ENCODE assay signal across 8 cellular contexts in the genomic region with DNA sequence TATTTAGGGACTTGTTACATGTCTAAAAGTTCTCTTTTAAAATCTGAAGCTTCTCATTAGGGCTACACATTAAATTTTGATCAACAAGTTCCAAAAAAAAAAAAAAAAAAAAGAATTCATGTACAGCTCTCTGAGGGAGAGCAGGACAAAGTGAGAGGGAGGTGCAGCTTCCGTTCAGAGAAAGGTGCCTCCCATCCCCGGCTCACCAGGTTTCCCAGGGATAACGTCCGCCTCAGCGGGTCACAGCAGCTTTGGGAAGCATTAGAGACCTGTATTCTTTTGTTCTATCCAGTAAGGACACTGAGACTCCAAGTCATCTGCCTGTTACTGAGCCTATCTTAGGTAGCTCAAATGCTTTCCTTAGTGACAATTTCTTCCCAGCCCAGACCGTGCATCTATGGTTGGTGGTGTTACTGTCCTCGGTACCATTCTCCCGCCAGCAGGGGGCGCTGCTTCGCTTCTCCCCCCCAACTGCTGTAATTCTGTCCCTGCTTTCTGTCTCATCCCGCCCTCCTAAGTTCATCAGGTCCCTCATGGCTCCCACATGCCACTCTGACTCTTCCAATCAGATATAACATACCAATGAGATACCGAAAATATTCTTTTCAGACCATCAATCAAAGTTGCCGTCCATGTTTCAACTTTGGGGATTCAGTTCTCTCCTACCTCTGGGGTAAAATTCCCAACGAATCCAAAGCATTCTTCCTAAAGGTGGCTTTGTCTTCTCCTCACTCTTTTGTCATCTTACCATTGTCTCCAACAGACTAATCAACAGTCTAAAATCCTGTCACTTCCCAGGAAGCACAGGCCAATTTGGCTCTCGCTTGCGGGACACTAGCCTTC.
DNase-seq lines count a peak whose midpoint lies in the region; ATAC-seq and TF ChIP-seq lines count a peak whose summit lies in the region.

No MANE protein-coding gene starts in this region.

- no peak overlapping the region for H2BK120ac ChIP-seq in trophoblast cell (ENCODE audit: insufficient read depth, low read length, poor library complexity)

- peak; percentile 80 for TF ChIP-seq CTCF in AG09319 (IDR thresholded peaks at IDR 0.05; ENCODE audit: low read depth, low read length)
- TF ChIP-seq CTCF in lower leg skin (IDR thresholded peaks at IDR 0.05), result no peak

- peak; percentile 87 for ATAC-seq in GM18511 (IDR thresholded peaks at IDR 0.05; ENCODE audit: unreplicated experiment)
- peak; percentile 92 for ATAC-seq in HG02885 (IDR thresholded peaks at IDR 0.05; ENCODE audit: poor library complexity, unreplicated experiment)

- H3K4me2 ChIP-seq in trophoblast cell (ENCODE audit: low read length), result no peak overlapping the region

- no peaks in the 10 kb centered on the region for H3K36me3 ChIP-seq in trophoblast cell (ENCODE audit: control insufficient read depth in 1 of 2, insufficient read depth in 2 of 2, low read length in 2 of 2)

- no peak overlapping the region for H4K12ac ChIP-seq in trophoblast cell (ENCODE audit: low read depth, low read length)

- H3K4me1 ChIP-seq in trophoblast cell (ENCODE audit: control insufficient read depth in 1 of 2, insufficient read depth in 2 of 2, low read length in 2 of 2), result no peaks in the 10 kb centered on the region

- no peak overlapping the region for H3K27ac ChIP-seq in trophoblast cell (ENCODE audit: low read depth, low read length)

- no peak overlapping the region for H3K4me3 ChIP-seq in trophoblast cell (ENCODE audit: low read depth, low read length)
- no peak overlapping the region for H3K4me3 ChIP-seq in lower leg skin (ENCODE audit: low read depth, poor library complexity, severe bottlenecking)

- H3K79me1 ChIP-seq in trophoblast cell (ENCODE audit: low read length), result no peaks in the 10 kb centered on the region

- no peak overlapping the region for H3K14ac ChIP-seq in trophoblast cell (ENCODE audit: low read length)

- H3K23ac ChIP-seq in trophoblast cell (ENCODE audit: low read length), result no peak overlapping the region

- WGBS in trophoblast cell (ENCODE audit: extremely low coverage, insufficient coverage, insufficient read length), result no CpG with 5 or more reads among the region's 16 CpGs
- WGBS in lower leg skin, 2 donors, result 45 to 46% methylated on average over 16 of the region's 16 CpGs

- no peak overlapping the region for H2BK12ac ChIP-seq in trophoblast cell (ENCODE audit: low read length)

- no peak overlapping the region for H3K4ac ChIP-seq in trophoblast cell (ENCODE audit: low read depth, low read length)

- no peak overlapping the region for H4K8ac ChIP-seq in trophoblast cell (ENCODE audit: low read depth, low read length)

- DNase-seq in AG09319 (ENCODE audit: extremely low read depth, low read depth) (peak; percentile 14), NCI-H748 treated with DMSO at 0.1 percent for 48 hours (lab: John Stamatoyannopoulos, UW) (peak; percentile 41), activated T-cell treated with anti-CD3 and anti-CD28 coated beads for 48 hours (ENCODE audit: low read depth) (peak; percentile 33), fibroblast of the conjunctiva (ENCODE audit: low read depth) (peak; percentile 5), trophoblast cell (peak; percentile 17 to 77), lower leg skin (ENCODE audit: low spot score in 2 of 2) (no peak)

- no peak overlapping the region for H2AK5ac ChIP-seq in trophoblast cell (ENCODE audit: low read length)

- intact Hi-C loops in lower leg skin (cut with DNase I; ENCODE audit: low total_unique reads), result no loop called here

- H2BK5ac ChIP-seq in trophoblast cell (ENCODE audit: low read depth, low read length, poor library complexity), result no peak overlapping the region

- no peaks in the 10 kb centered on the region for H3K79me2 ChIP-seq in trophoblast cell (ENCODE audit: control insufficient read depth, insufficient read depth, low read length, poor library complexity)

- H3K9ac ChIP-seq in trophoblast cell (ENCODE audit: low read length), result no peak overlapping the region

- H3K18ac ChIP-seq in trophoblast cell (ENCODE audit: low read length), result no peak overlapping the region

- H2AFZ ChIP-seq in trophoblast cell (ENCODE audit: insufficient read depth, low read length, poor library complexity), result no peak overlapping the region

- no peak overlapping the region for H4K91ac ChIP-seq in trophoblast cell (ENCODE audit: low read depth, low read length)

- no peak for TF ChIP-seq POLR2A in lower leg skin (IDR thresholded peaks at IDR 0.05)

- H3K9me3 ChIP-seq in trophoblast cell (ENCODE audit: insufficient read depth, low read depth, low read length), result no peaks in the 10 kb centered on the region

- H3K27me3 ChIP-seq in trophoblast cell (ENCODE audit: insufficient read depth, low read length), result no peaks in the 10 kb centered on the region

Comparison
In these comparisons a context has a peak if more than half of its experiments do, and no peak if none do; other contexts are left out.
1. DNase-seq: peak in AG09319 (single experiment), NCI-H748 treated with DMSO at 0.1 percent for 48 hours (single experiment), activated T-cell treated with anti-CD3 and anti-CD28 coated beads for 48 hours (single experiment), fibroblast of the conjunctiva (single experiment) and trophoblast cell (2 of 2); none in lower leg skin (0 of 2).